In the genomic region with DNA sequence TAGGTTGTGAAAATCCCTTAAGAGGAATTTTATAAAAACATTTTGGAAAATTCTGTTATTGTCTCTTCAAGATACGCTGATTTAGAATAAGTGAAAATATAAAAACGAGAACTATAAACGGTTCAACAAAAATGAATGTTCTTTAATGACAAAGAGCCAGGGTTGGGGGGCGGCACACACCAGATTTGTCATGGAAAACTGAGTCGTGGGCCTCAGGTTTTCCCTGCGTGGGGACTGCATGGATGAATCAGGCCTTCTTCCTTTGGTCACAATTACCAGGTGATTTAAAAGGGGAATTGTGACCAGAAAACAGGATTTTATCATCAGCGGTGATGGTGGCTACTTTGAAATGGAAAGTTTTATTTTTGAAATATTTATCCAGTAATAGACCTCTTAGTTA, we compare ENCODE assay signal across 29 cellular contexts. TPM values are rescaled to one million over a fixed set of nuclear protein-coding genes. Genes with fewer than 3 reads are reported as not detected.
"Had no signal": no experiment of that assay in that cellular context is flagged by ENCODE, and none has a peak within 500 bp of the region (broad histone marks: within the 10 kb centered on the region; RNA-seq: fewer than 3 reads in every experiment).

No MANE protein-coding gene starts in this region.

- H3K27ac ChIP-seq: coronary artery, esophagus squamous epithelium, heart right ventricle, parathyroid adenoma, right lobe of liver, suprapubic skin, transverse colon, upper lobe of right lung, uterus had no signal

- H3K4me3 ChIP-seq: coronary artery, esophagus squamous epithelium, heart right ventricle, lung, mucosa of descending colon, right lobe of liver, smooth muscle cell, suprapubic skin, transverse colon, upper lobe of right lung, uterus had no signal

- FAIRE-seq: keratinocyte had no signal

- H3K9me3 ChIP-seq: esophagus squamous epithelium, heart right ventricle, mucosa of descending colon, right lobe of liver, suprapubic skin, transverse colon, upper lobe of right lung, uterus had no signal

- DNase-seq: dermis blood vessel endothelial cell; effector memory CD4-positive, alpha-beta T cell; erythroblast; esophagus squamous epithelium; foreskin melanocyte; glutamatergic neuron; heart right ventricle; hippocampal formation; left ventricle myocardium superior; mucosa of descending colon; naive B cell; right lobe of liver; stimulated activated CD4-positive, alpha-beta T cell treated with anti-CD3 and anti-CD28 coated beads, Interleukin-12 subunit alpha, Interleukin-12 subunit beta, amount 100 ng/mL, for 4 hours; stimulated activated CD4-positive, alpha-beta T cell treated with anti-CD3 and anti-CD28 coated beads, Interleukin-1b, Interleukin-23, amount 100 ng/mL, for 48 hours; stimulated activated CD4-positive, alpha-beta T cell treated with anti-CD3 and anti-CD28 coated beads, Interleukin-4, amount 100 ng/mL, for 1 hour; stimulated activated CD8-positive, alpha-beta memory T cell treated with anti-CD3 and anti-CD28 coated beads, Interleukin-4, amount 100 ng/mL, for 48 hours; stimulated activated naive CD4-positive, alpha-beta T cell; stimulated activated naive CD8-positive, alpha-beta T cell treated with anti-CD3 and anti-CD28 coated beads, Interleukin-15, amount 100 ng/mL, for 72 hours; transverse colon; upper lobe of right lung; uterus had no signal

- H2AFZ ChIP-seq: parathyroid adenoma had no signal

- H3K36me3 ChIP-seq: esophagus squamous epithelium, heart right ventricle, right lobe of liver, suprapubic skin, transverse colon, upper lobe of right lung, uterus had no signal

- H3K79me2 ChIP-seq: parathyroid adenoma had no signal

- H3K4me1 ChIP-seq: parathyroid adenoma had no signal

- H3K4me2 ChIP-seq: smooth muscle cell had no signal

- ATAC-seq: heart right ventricle; left ventricle myocardium superior; mucosa of descending colon; natural killer cell treated with Interleukin-12 subunit alpha and Interleukin-12 subunit beta and Interleukin-15 and Interleukin-18, amount 100 ng/mL, for 72 hours; right lobe of liver; stimulated activated naive CD8-positive, alpha-beta T cell treated with anti-CD3 and anti-CD28 coated beads, Interleukin-15, amount 100 ng/mL, for 72 hours; upper lobe of right lung had no signal

- H3K9ac ChIP-seq: parathyroid adenoma had no signal

RNA-seq across cellular contexts. Expression of a gene that starts 8.6 kb away (rescaled TPM):
- total RNA-seq: dermis blood vessel endothelial cell; heart right ventricle; left ventricle myocardium superior; natural killer cell treated with Interleukin-12 subunit alpha and Interleukin-12 subunit beta and Interleukin-15 and Interleukin-18, amount 100 ng/mL, for 72 hours; osteoblast; right lobe of liver; smooth muscle cell; upper lobe of right lung; uterus had no signal
- polyA plus RNA-seq: keratinocyte, smooth muscle cell had no signal
